8 cellular contexts compared by ENCODE assay signal in the genomic region with DNA sequence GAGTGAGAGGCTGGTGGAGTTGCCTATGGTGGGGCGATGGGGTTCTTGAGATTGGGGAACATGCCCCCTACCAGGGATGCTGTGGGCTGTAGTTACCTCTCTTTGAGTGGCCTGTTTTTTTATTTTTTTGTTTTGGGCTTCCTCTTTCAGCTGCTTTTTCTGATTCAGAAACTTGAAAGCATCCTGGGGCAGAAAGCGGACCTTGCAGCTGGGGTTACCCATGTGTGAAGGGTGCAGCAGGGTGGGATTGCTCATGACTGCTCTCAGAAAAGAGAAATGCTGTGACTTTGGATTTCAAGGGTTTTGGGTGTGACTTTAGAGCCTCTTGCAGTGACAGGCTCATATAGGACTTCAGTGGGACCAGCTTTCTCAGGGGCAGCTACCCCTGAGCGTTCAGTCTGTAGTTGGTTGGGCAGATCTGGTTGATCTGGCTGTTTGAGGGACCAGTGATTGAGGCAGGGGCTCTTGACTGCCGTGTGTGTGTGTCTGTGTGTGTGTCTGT. TPM values are rescaled to one million over a fixed set of nuclear protein-coding genes. Genes with fewer than 3 reads are reported as not detected.
DNase-seq lines count a peak whose midpoint lies in the region; ATAC-seq and TF ChIP-seq lines count a peak whose summit lies in the region.

No MANE protein-coding gene starts in this region.

- H3K4me3 ChIP-seq in GM12865 (ENCODE audit: low read depth, low read length) (peak overlapping the region; percentile 85), ovary (peak overlapping the region; percentile 14)

- H3K9me3 Mint-ChIP-seq in central memory CD8-positive, alpha-beta T cell = no peaks in the 10 kb centered on the region

- intact Hi-C loops in ovary (cut with DNase I) = loop anchor here in 2 of 4 donors (10.0 kb wide), 2 partner anchors 58 to 82 kb away; no protein-coding TSS in a partner anchor

- H3K4me1 Mint-ChIP-seq in central memory CD8-positive, alpha-beta T cell = peaks cover 78% of the 10 kb centered on the region

- H3K9me3 ChIP-seq in ovary = no peaks in the 10 kb centered on the region

- H3K27ac ChIP-seq in ovary = no peak overlapping the region

- no peaks in the 10 kb centered on the region for H3K36me3 ChIP-seq in ovary

- 63 to 80% (median 77%) methylated on average over 4 of the region's 4 CpGs for WGBS in ovary, 3 donors

- H3K4me3 Mint-ChIP-seq in central memory CD8-positive, alpha-beta T cell = peak overlapping the region; percentile 82

- peaks cover 31% of the 10 kb centered on the region for H3K4me1 ChIP-seq in ovary (ENCODE audit: insufficient read depth)

- TF ChIP-seq CTCF in GM12865 (IDR thresholded peaks at IDR 0.05; ENCODE audit: insufficient read depth, low read depth, low read length, missing control alignments) (no peak), ovary (IDR thresholded peaks at IDR 0.05) (no peak)

- peak; percentile 94 for DNase-seq in GM12865 (ENCODE audit: low read depth)
- DNase-seq in Kasumi-1 (lab: John Stamatoyannopoulos, UW) = peak; percentile 9 to 31
- no peak for DNase-seq in central memory CD8-positive, alpha-beta T cell (ENCODE audit: low spot score in 2 of 2)
- DNase-seq in ovary = no peak
- no peak for DNase-seq in DMS53 (lab: John Stamatoyannopoulos, UW)
- no peak for DNase-seq in NCI-H1694 (lab: John Stamatoyannopoulos, UW)
- DNase-seq in GDM1 (lab: John Stamatoyannopoulos, UW) = no peak

- TF ChIP-seq POLR2A in ovary (IDR thresholded peaks at IDR 0.05) = no peak

- no peaks in the 10 kb centered on the region for H3K27me3 Mint-ChIP-seq in central memory CD8-positive, alpha-beta T cell

- H3K36me3 Mint-ChIP-seq in central memory CD8-positive, alpha-beta T cell (ENCODE audit: insufficient read depth) = peaks cover 17% of the 10 kb centered on the region

- peak overlapping the region; percentile 84 for H3K27ac Mint-ChIP-seq in central memory CD8-positive, alpha-beta T cell (ENCODE audit: low read depth)

- H3K27me3 ChIP-seq in ovary = no peaks in the 10 kb centered on the region

- peak; percentile 54 for ATAC-seq in GM21528 (IDR thresholded peaks at IDR 0.05; ENCODE audit: low FRiP score, unreplicated experiment)
- ATAC-seq in central memory CD8-positive, alpha-beta T cell (replicated peaks; ENCODE audit: extremely low read depth, poor library complexity, severe bottlenecking) = no peak

- no peak for TF ChIP-seq EP300 in ovary (IDR thresholded peaks at IDR 0.05)

RNA-seq across cellular contexts. Expression of a gene that starts 1.8 kb away (rescaled TPM):
- total RNA-seq in ovary = 10 to 100 TPM in 6 of 7 donors, 1 to 10 TPM in 1; 7.5 to 17.5 (median 15.4) TPM
- polyA plus RNA-seq in ovary = 1 to 10 TPM; 4.1 to 9.3 TPM

Comparison
In these comparisons a context has a peak if more than half of its experiments do, and no peak if none do; other contexts are left out.
1. DNase-seq: peak in GM12865 (single experiment) and Kasumi-1 (2 of 2); none in central memory CD8-positive, alpha-beta T cell (0 of 2), ovary (0 of 5), DMS53 (single experiment), NCI-H1694 (single experiment) and GDM1 (single experiment).